ENCODE assay signal across 10 cellular contexts in genomic region chr1:10646347-10646861, GRCh38.
DNase-seq lines count a peak whose midpoint lies in the region; ATAC-seq and TF ChIP-seq lines count a peak whose summit lies in the region.
"Had no signal": no experiment of that assay in that cellular context is flagged by ENCODE, and none has a peak within 500 bp of the region (broad histone marks: within the 10 kb centered on the region; RNA-seq: fewer than 3 reads in every experiment).

No MANE protein-coding gene starts in this region.

- no peak overlapping the region for H3K9ac ChIP-seq in stomach smooth muscle (ENCODE audit: low read length in 2 of 2)

- H3K4me3 ChIP-seq in stomach smooth muscle (ENCODE audit: low read length in 2 of 2) (no peak overlapping the region), esophagus squamous epithelium (no peak overlapping the region)
- H3K4me3 ChIP-seq: coronary artery had no signal

- H3K4me1 ChIP-seq in stomach smooth muscle (ENCODE audit: control insufficient read depth, insufficient read depth, low read length): peaks cover 55% of the 10 kb centered on the region
- H3K4me1 ChIP-seq in esophagus squamous epithelium: peaks cover 5 to 64% (median 14%) of the 10 kb centered on the region in 3 donors

- H3K27ac ChIP-seq in stomach smooth muscle (ENCODE audit: low read length) (peak overlapping the region; percentile 46), esophagus squamous epithelium (no peak overlapping the region)
- H3K27ac ChIP-seq: coronary artery had no signal

- TF ChIP-seq CTCF in esophagus squamous epithelium (IDR thresholded peaks at IDR 0.05): no peak

- H3K36me3 ChIP-seq in stomach smooth muscle (ENCODE audit: control insufficient read depth in 2 of 2, insufficient read depth in 2 of 2, low read length in 2 of 2) (peaks cover 10 to 27% of the 10 kb centered on the region in 2 donors), esophagus squamous epithelium (peaks cover 7 to 100% (median 8%) of the 10 kb centered on the region in 3 donors)

- H3K27me3 ChIP-seq in stomach smooth muscle (ENCODE audit: control insufficient read depth in 1 of 2, insufficient read depth in 2 of 2, low read length in 2 of 2) (no peaks in the 10 kb centered on the region), esophagus squamous epithelium (no peaks in the 10 kb centered on the region)

- intact Hi-C loops in esophagus squamous epithelium (cut with DNase I): no loop called here

- ATAC-seq in HG03457 (IDR thresholded peaks at IDR 0.05; ENCODE audit: unreplicated experiment) (no peak), GM18505 (IDR thresholded peaks at IDR 0.05; ENCODE audit: unreplicated experiment) (no peak)

- 57% methylated on average over 5 of the region's 12 CpGs; no CpG with 5 or more reads in 1 of the 2 donors for WGBS in esophagus squamous epithelium, 2 donors

- peak; percentile 15 for DNase-seq in NCI-H1694 (lab: John Stamatoyannopoulos, UW)
- DNase-seq in NCI-H1694 treated with DMSO at 0.1 percent for 48 hours (lab: John Stamatoyannopoulos, UW): no peak
- DNase-seq in SK-N-DZ (ENCODE audit: low spot score): peak; percentile 50
- peak; percentile 26 for DNase-seq in glomerular visceral epithelial cell (ENCODE audit: extremely low spot score)
- DNase-seq in esophagus squamous epithelium (lab: John Stamatoyannopoulos, UW): no peak
- DNase-seq: activated CD4-positive, alpha-beta T cell treated with anti-CD3 and anti-CD28 coated beads, Interleukin-2, amount 10 ng/mL, durations not matched to agents 7 days and 5 days had no signal

- H3K9me3 ChIP-seq in stomach smooth muscle (ENCODE audit: control insufficient read depth in 2 of 2, low read length in 2 of 2): no peaks in the 10 kb centered on the region
- no peaks in the 10 kb centered on the region for H3K9me3 ChIP-seq in esophagus squamous epithelium

- TF ChIP-seq POLR2A in esophagus squamous epithelium (IDR thresholded peaks at IDR 0.05) (no peak), GM18505 (IDR thresholded peaks at IDR 0.05; ENCODE audit: borderline replicate concordance, extremely low read depth, insufficient read depth, insufficient read length) (no peak)

Comparison
In these comparisons a context has a peak if more than half of its experiments do, and no peak if none do; other contexts are left out.
1. DNase-seq: peak in NCI-H1694 (single experiment), SK-N-DZ (single experiment) and glomerular visceral epithelial cell (single experiment); none in NCI-H1694 treated with DMSO at 0.1 percent for 48 hours (single experiment) and esophagus squamous epithelium (single experiment).